In the genomic region with DNA sequence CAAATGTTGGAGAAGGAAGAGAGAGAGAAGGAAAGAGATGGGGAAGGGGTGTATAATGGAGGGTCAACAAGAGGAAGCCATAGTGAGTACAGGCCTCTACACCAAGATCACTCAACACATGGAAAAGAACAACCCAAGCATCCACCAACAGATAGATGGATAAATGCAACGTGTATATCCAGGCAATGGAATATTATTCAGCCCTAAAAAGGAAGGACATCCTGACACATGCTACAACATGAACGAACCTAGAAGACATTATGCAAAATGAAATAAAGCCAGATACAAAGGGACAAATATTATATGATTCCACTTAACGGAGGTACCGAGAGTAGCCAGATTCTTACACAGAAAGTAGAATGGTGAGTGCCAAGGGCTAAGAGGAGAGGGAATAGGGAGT, we compare ENCODE assay signal across 11 cellular contexts.
"Had no signal": no experiment of that assay in that cellular context is flagged by ENCODE, and none has a peak within 500 bp of the region (broad histone marks: within the 10 kb centered on the region; RNA-seq: fewer than 3 reads in every experiment).

No MANE protein-coding gene starts in this region.

- H3K9me3 Mint-ChIP-seq: GM23338, H9, HFFc6 had no signal

- H2AFZ ChIP-seq: GM23248, GM23338 had no signal

- H3K4me3 Mint-ChIP-seq: GM23338, H9, HFFc6 had no signal

- FAIRE-seq: H1, H54 had no signal

- H3K9ac ChIP-seq: GM23248 had no signal

- H3K27ac ChIP-seq: GM23248 had no signal

- DNase-seq: GM23248, GOT3, H7, H9, HCEC 1CT, HFFc6 had no signal

- H3K4me2 ChIP-seq: GM23338 had no signal

- H3K36me3 ChIP-seq: HAP-1 had no signal

- H3K4me1 ChIP-seq: HAP-1 had no signal

- H3K4me1 Mint-ChIP-seq: GM23338 had no signal

- H3K9me3 ChIP-seq: HAP-1 had no signal

- H3K27ac Mint-ChIP-seq: GM23338, H9, HFFc6 had no signal

- H3K4me3 ChIP-seq: GM23248, GM23338, HAP-1 had no signal

- ATAC-seq: GM23338, HCT116 had no signal
